28 cellular contexts compared by ENCODE assay signal in genomic region chr20:57615472-57615855, GRCh38. TPM values are rescaled to one million over a fixed set of nuclear protein-coding genes. Genes with fewer than 3 reads are reported as not detected.
"Had no signal": no experiment of that assay in that cellular context is flagged by ENCODE, and none has a peak within 500 bp of the region (broad histone marks: within the 10 kb centered on the region; RNA-seq: fewer than 3 reads in every experiment).

No MANE protein-coding gene starts in this region.

- H3K9me3 ChIP-seq: SJCRH30, SK-N-SH had no signal

- H3K4me2 ChIP-seq: SK-N-SH had no signal

- ATAC-seq: activated CD4-positive, alpha-beta T cell treated with anti-CD3 and anti-CD28 coated beads for 36 hours; activated CD8-positive, alpha-beta T cell treated with anti-CD3 and anti-CD28 coated beads, Interleukin-2, amount 10 ng/mL, durations not matched to agents 7 days and 5 days; activated T-cell treated with anti-CD3 and anti-CD28 coated beads, Interleukin-2, amount 50 U/mL, for 72 hours; Panc1 had no signal

- H3K36me3 ChIP-seq: SJCRH30, WERI-Rb-1 had no signal

- H3K9me3 Mint-ChIP-seq: activated naive CD4-positive, alpha-beta T cell treated with anti-CD3 and anti-CD28 coated beads, Interleukin-2, amount 10 ng/mL, durations not matched to agents 7 days and 5 days; activated naive CD8-positive, alpha-beta T cell treated with anti-CD3 and anti-CD28 coated beads for 36 hours; activated T-cell treated with anti-CD3 and anti-CD28 coated beads, Interleukin-2, amount 50 U/mL, for 72 hours; activated T-helper 2 cell treated with anti-CD3 and anti-CD28 coated beads, Interferon-gamma antibody, Interleukin-2, Interleukin-4, amounts not matched to agents 10 μg/mL and 5 μg/mL and 100 μg/mL, durations not matched to agents 14 hours and 24 hours and 36 hours had no signal

- H3K4me3 ChIP-seq: SJCRH30 had no signal

- H3K27me3 Mint-ChIP-seq: activated naive CD8-positive, alpha-beta T cell treated with anti-CD3 and anti-CD28 coated beads for 36 hours had no signal

- H3K27ac ChIP-seq: SJCRH30, WERI-Rb-1 had no signal

- H3K9ac ChIP-seq: SK-N-SH had no signal

- H3K27ac Mint-ChIP-seq: activated CD4-positive, alpha-beta T cell treated with anti-CD3 and anti-CD28 coated beads for 36 hours; activated CD8-positive, alpha-beta T cell treated with anti-CD3 and anti-CD28 coated beads, Interleukin-2, amount 10 ng/mL, durations not matched to agents 7 days and 5 days; activated naive CD4-positive, alpha-beta T cell treated with anti-CD3 and anti-CD28 coated beads, Interleukin-2, amount 10 ng/mL, durations not matched to agents 7 days and 5 days; activated naive CD8-positive, alpha-beta T cell treated with anti-CD3 and anti-CD28 coated beads for 36 hours; activated T-cell treated with anti-CD3 and anti-CD28 coated beads, Interleukin-2, amount 50 U/mL, for 72 hours; activated T-helper 2 cell treated with anti-CD3 and anti-CD28 coated beads, Interferon-gamma antibody, Interleukin-2, Interleukin-4, amounts not matched to agents 10 μg/mL and 5 μg/mL and 100 μg/mL, durations not matched to agents 14 hours and 24 hours and 36 hours had no signal

- DNase-seq: activated CD4-positive, alpha-beta T cell treated with anti-CD3 and anti-CD28 coated beads for 36 hours; activated CD4-positive, alpha-beta T cell treated with anti-CD3 and anti-CD28 coated beads, Interleukin-2, amount 50 U/mL, for 1 hour; activated CD8-positive, alpha-beta T cell treated with anti-CD3 and anti-CD28 coated beads, Interleukin-2, amount 10 ng/mL, durations not matched to agents 7 days and 5 days; activated gamma-delta T cell treated with Interleukin-2 at 50 U/mL for 16 hours; activated naive CD4-positive, alpha-beta T cell treated with anti-CD3 and anti-CD28 coated beads, Interleukin-2, amount 10 ng/mL, durations not matched to agents 7 days and 5 days; activated naive CD8-positive, alpha-beta T cell treated with anti-CD3 and anti-CD28 coated beads for 36 hours; activated T-cell treated with anti-CD3 and anti-CD28 coated beads, Interleukin-2, amount 50 U/mL, for 72 hours; KG1; NCI-H1048; NCI-H1694; NCI-H2029; NCI-H2107; NCI-H2171 treated with DMSO at 0.1 percent for 48 hours; NCI-H226; NCI-H526; NCI-H82; OCI-M1; Right ventricle myocardium superior; SJCRH30; SK-N-SH; T-helper 1 cell; WERI-Rb-1 had no signal

- H3K4me3 Mint-ChIP-seq: activated CD4-positive, alpha-beta T cell treated with anti-CD3 and anti-CD28 coated beads for 36 hours; activated CD8-positive, alpha-beta T cell treated with anti-CD3 and anti-CD28 coated beads, Interleukin-2, amount 10 ng/mL, durations not matched to agents 7 days and 5 days; activated naive CD4-positive, alpha-beta T cell treated with anti-CD3 and anti-CD28 coated beads, Interleukin-2, amount 10 ng/mL, durations not matched to agents 7 days and 5 days; activated naive CD8-positive, alpha-beta T cell treated with anti-CD3 and anti-CD28 coated beads for 36 hours; activated T-cell treated with anti-CD3 and anti-CD28 coated beads, Interleukin-2, amount 50 U/mL, for 72 hours had no signal

RNA-seq across cellular contexts. Expression of gene ZBP1, which starts 4.8 kb away (rescaled TPM):
- total RNA-seq: LHCN-M2, NCI-H460, Right ventricle myocardium superior had no signal
- polyA plus RNA-seq: SK-N-SH had no signal

RNA-seq across cellular contexts. Expression of gene PCK1, which starts 54.6 kb away (rescaled TPM):
- total RNA-seq: activated CD4-positive, alpha-beta T cell treated with anti-CD3 and anti-CD28 coated beads for 36 hours; activated CD8-positive, alpha-beta T cell treated with anti-CD3 and anti-CD28 coated beads, Interleukin-2, amount 10 ng/mL, durations not matched to agents 7 days and 5 days; activated naive CD8-positive, alpha-beta T cell treated with anti-CD3 and anti-CD28 coated beads for 36 hours; activated T-cell treated with anti-CD3 and anti-CD28 coated beads, Interleukin-2, amount 50 U/mL, for 72 hours; activated T-helper 2 cell treated with anti-CD3 and anti-CD28 coated beads, Interferon-gamma antibody, Interleukin-2, Interleukin-4, amounts not matched to agents 10 μg/mL and 5 μg/mL and 100 μg/mL, durations not matched to agents 14 hours and 24 hours and 36 hours; LHCN-M2; M059J; SJCRH30; T-helper 2 cell treated with Interferon-gamma antibody and Interleukin-4, amounts not matched to agents 100 ng/mL and 5 ng/mL, for 36 hours had no signal
- polyA plus RNA-seq: SK-N-SH had no signal
